7 cellular contexts compared by ENCODE assay signal in genomic region chr1:23530089-23530749, GRCh38. TPM values are rescaled to one million over a fixed set of nuclear protein-coding genes. Genes with fewer than 3 reads are reported as not detected.
DNase-seq lines count a peak whose midpoint lies in the region; ATAC-seq, FAIRE-seq and TF ChIP-seq lines count a peak whose summit lies in the region.

No MANE protein-coding gene starts in this region.

- H3K9me3 Mint-ChIP-seq in brain: no peaks in the 10 kb centered on the region
- no peaks in the 10 kb centered on the region for H3K9me3 Mint-ChIP-seq in naive B cell

- H3K36me3 Mint-ChIP-seq in brain (no peaks in the 10 kb centered on the region), naive B cell (no peaks in the 10 kb centered on the region)

- H3K27me3 Mint-ChIP-seq in brain (no peaks in the 10 kb centered on the region), naive B cell (no peaks in the 10 kb centered on the region)

- TF ChIP-seq POLR2A in GM12892 (IDR thresholded peaks at IDR 0.05; ENCODE audit: low read depth, low read length): no peak; the same call in 1 of the 2 replicates

- DNase-seq in GM12892 (ENCODE audit: insufficient read length): no peak
- DNase-seq in LNCaP clone FGC (ENCODE audit: low read depth): no peak
- DNase-seq in naive B cell: no peak
- no peak for DNase-seq in putamen (ENCODE audit: low spot score)
- no peak for DNase-seq in NCI-H128 (lab: John Stamatoyannopoulos, UW; ENCODE audit: unreplicated experiment)
- no peak for DNase-seq in activated CD8-positive, alpha-beta memory T cell treated with anti-CD3 and anti-CD28 coated beads, Interleukin-2, amount 50 U/mL, for 48 hours

- TF ChIP-seq CTCF in LNCaP clone FGC (IDR thresholded peaks at IDR 0.05; ENCODE audit: control insufficient read depth, extremely low read depth, insufficient read depth): no peak
- TF ChIP-seq CTCF in brain (conservative IDR thresholded peaks at IDR 0.05): no peak

- H3K4me3 Mint-ChIP-seq in brain (peak overlapping the region; percentile 76 to 81 (median 77)), naive B cell (peak overlapping the region; percentile 63 to 83 (median 74))

- H3K4me3 ChIP-seq in LNCaP clone FGC (ENCODE audit: low read depth, low read length): peak overlapping the region; percentile 56

- no peak for ATAC-seq in naive B cell (ENCODE audit: low read depth in 2 of 2)

- peak; percentile 30 for FAIRE-seq in GM12892 (lab: Jason Lieb, UNC)

- peaks cover 62% of the 10 kb centered on the region for H3K4me1 Mint-ChIP-seq in brain
- peaks cover 60 to 80% (median 71%) of the 10 kb centered on the region in 3 donors for H3K4me1 Mint-ChIP-seq in naive B cell

- peak overlapping the region in 2 of 5 experiments; percentile 60 to 72 for H3K27ac Mint-ChIP-seq in brain
- no peak overlapping the region for H3K27ac Mint-ChIP-seq in naive B cell

RNA-seq across cellular contexts. Expression of gene E2F2, which starts 0.8 kb away (rescaled TPM):
- 2.0 TPM for polyA plus RNA-seq in GM12892 (2012; ENCODE audit: missing spikeins)
- 10.2 TPM for polyA plus RNA-seq in brain (ENCODE audit: insufficient read depth, low read depth, low replicate concordance)
- polyA plus RNA-seq in naive B cell (ENCODE audit: low read depth in 6 of 6): 1 to 10 TPM in 2 of 6 donors, under 1 TPM in 4; 0.06 to 1.7 (median 0.46) TPM

RNA-seq across cellular contexts. Expression of gene ID3, which starts 29.1 kb away (rescaled TPM):
- 101 TPM for polyA plus RNA-seq in GM12892 (2012; ENCODE audit: missing spikeins)
- polyA plus RNA-seq in brain (ENCODE audit: insufficient read depth, low read depth, low replicate concordance) (60.1 TPM), naive B cell (ENCODE audit: low read depth in 6 of 6) (10 to 100 TPM; 23.9 to 52.0 (median 31.2) TPM)

RNA-seq across cellular contexts. Expression of gene ASAP3, which starts 46.2 kb away (rescaled TPM):
- 0.06 TPM for polyA plus RNA-seq in GM12892 (2012; ENCODE audit: missing spikeins)
- polyA plus RNA-seq in brain (ENCODE audit: insufficient read depth, low read depth, low replicate concordance) (7.9 TPM), naive B cell (ENCODE audit: low read depth in 6 of 6) (under 1 TPM in 4 of 6 donors, not detected in 2; 0.16 to 0.69 (median 0.58) TPM)
